ENCODE assay signal across 13 cellular contexts in genomic region chr4:108139089-108139488, GRCh38. TPM values are rescaled to one million over a fixed set of nuclear protein-coding genes. Genes with fewer than 3 reads are reported as not detected.
DNase-seq lines count a peak whose midpoint lies in the region; ATAC-seq, FAIRE-seq and TF ChIP-seq lines count a peak whose summit lies in the region.
"Had no signal": no experiment of that assay in that cellular context is flagged by ENCODE, and none has a peak within 500 bp of the region (broad histone marks: within the 10 kb centered on the region; RNA-seq: fewer than 3 reads in every experiment).

No MANE protein-coding gene starts in this region.

- H3K4me1 ChIP-seq in kidney (ENCODE audit: control insufficient read depth in 1 of 2, insufficient read depth in 1 of 2, low read depth in 1 of 2, low read length in 2 of 2): no peaks in the 10 kb centered on the region
- H3K4me1 ChIP-seq: parathyroid adenoma had no signal

- H3K9ac ChIP-seq in kidney (ENCODE audit: low read length in 2 of 2): no peak overlapping the region
- H3K9ac ChIP-seq: parathyroid adenoma had no signal

- H3K9me3 ChIP-seq in MG63 (no peaks in the 10 kb centered on the region), kidney (ENCODE audit: control insufficient read depth in 1 of 2, low read length in 2 of 2) (no peaks in the 10 kb centered on the region)

- H3K36me3 ChIP-seq in MG63 (no peaks in the 10 kb centered on the region), kidney (ENCODE audit: control insufficient read depth in 1 of 2, insufficient read depth in 2 of 2, low read length in 2 of 2) (no peaks in the 10 kb centered on the region)

- no peak for TF ChIP-seq CTCF in kidney (IDR thresholded peaks at IDR 0.05; ENCODE audit: borderline replicate concordance, extremely low read depth, insufficient read depth)

- ATAC-seq in GM18517 (IDR thresholded peaks at IDR 0.05; ENCODE audit: unreplicated experiment) (peak; percentile 58), GM21529 (IDR thresholded peaks at IDR 0.05; ENCODE audit: unreplicated experiment) (peak; percentile 60), HG03521 (IDR thresholded peaks at IDR 0.05; ENCODE audit: unreplicated experiment) (peak; percentile 46), left colon (peak; percentile 14)
- ATAC-seq: K562, left cardiac atrium had no signal

- no peak overlapping the region for H3K27ac ChIP-seq in kidney (ENCODE audit: low read depth in 2 of 2, low read length in 2 of 2)
- H3K27ac ChIP-seq: parathyroid adenoma had no signal

- no peak for DNase-seq in left colon
- DNase-seq in MG63: no peak
- no peak for DNase-seq in anterior cingulate cortex (lab: John Stamatoyannopoulos, UW)
- DNase-seq in kidney: no peak
- DNase-seq: activated CD8-positive, alpha-beta memory T cell treated with anti-CD3 and anti-CD28 coated beads, Interleukin-2, amount 50 U/mL, for 48 hours; left cardiac atrium; NCI-H2029 treated with DMSO at 0.1 percent for 48 hours; stimulated activated CD4-positive, alpha-beta T cell treated with anti-CD3 and anti-CD28 coated beads, Interleukin-1b, Interleukin-23, amount 100 ng/mL, for 48 hours had no signal

- intact Hi-C loops in left colon (cut with DNase I, micrococcal nuclease): no loop called here
- intact Hi-C loops in kidney (cut with DNase I): no loop called here

- H3K4me3 ChIP-seq in MG63 (no peak overlapping the region), kidney (ENCODE audit: low read length in 2 of 2) (no peak overlapping the region)
- H3K4me3 ChIP-seq: K562 had no signal

- H3K27me3 ChIP-seq in MG63: no peaks in the 10 kb centered on the region

- no peak for FAIRE-seq in kidney (lab: Jason Lieb, UNC)
- FAIRE-seq: K562 had no signal

RNA-seq across cellular contexts. Expression of gene LEF1, which starts 29.6 kb away (rescaled TPM):
- total RNA-seq in left colon: 1 to 10 TPM; 1.4 to 2.3 TPM
- not detected in 2 replicates for total RNA-seq in MG63 (2014; rRNA removed; shearing (Covaris generic); ENCODE audit: low replicate concordance)
- total RNA-seq in kidney: 14.5 TPM
- polyA plus RNA-seq in kidney (ENCODE audit: insufficient read depth, low read depth, low replicate concordance): 5.1 TPM
